In genomic region chr5:54567996-54568395, GRCh38 we compare ENCODE assay signal across 41 cellular contexts.
"Had no signal": no experiment of that assay in that cellular context is flagged by ENCODE, and none has a peak within 500 bp of the region (broad histone marks: within the 10 kb centered on the region; RNA-seq: fewer than 3 reads in every experiment).

No MANE protein-coding gene starts in this region.

- ATAC-seq: activated naive CD4-positive, alpha-beta T cell treated with anti-CD3 and anti-CD28 coated beads, Interleukin-2, amount 50 U/mL, for 72 hours; activated naive CD8-positive, alpha-beta T cell treated with anti-CD3 and anti-CD28 coated beads, Interleukin-2, amount 50 U/mL, for 24 hours; activated T-cell treated with anti-CD3 and anti-CD28 coated beads, Interleukin-2, amount 50 U/mL, for 4 hours; activated T-cell treated with anti-CD3 and anti-CD28 coated beads, Interleukin-2, amount 50 U/mL, for 72 hours; activated T-helper 17 cell treated with anti-CD3 and anti-CD28 coated beads, Interleukin-2, amount 50 U/mL, for 72 hours; body of pancreas had no signal

- H3K36me3 ChIP-seq: adrenal gland, ascending aorta, brain microvascular endothelial cell, breast epithelium, cardiac muscle cell had no signal

- H3K4me1 ChIP-seq: body of pancreas had no signal

- H3K36me3 Mint-ChIP-seq: activated naive CD4-positive, alpha-beta T cell treated with anti-CD3 and anti-CD28 coated beads, Interleukin-2, amount 10 ng/mL, durations not matched to agents 7 days and 5 days; activated naive CD4-positive, alpha-beta T cell treated with anti-CD3 and anti-CD28 coated beads, Interleukin-2, amount 50 U/mL, for 24 hours; activated naive CD4-positive, alpha-beta T cell treated with anti-CD3 and anti-CD28 coated beads, Interleukin-2, amount 50 U/mL, for 72 hours; activated naive CD8-positive, alpha-beta T cell treated with anti-CD3 and anti-CD28 coated beads for 36 hours; activated naive CD8-positive, alpha-beta T cell treated with anti-CD3 and anti-CD28 coated beads, Interleukin-2, amount 10 ng/mL, durations not matched to agents 7 days and 5 days; brain had no signal

- H3K4me1 Mint-ChIP-seq: activated naive CD4-positive, alpha-beta T cell treated with anti-CD3 and anti-CD28 coated beads, Interleukin-2, amount 10 ng/mL, durations not matched to agents 7 days and 5 days; activated naive CD4-positive, alpha-beta T cell treated with anti-CD3 and anti-CD28 coated beads, Interleukin-2, amount 50 U/mL, for 24 hours; activated naive CD8-positive, alpha-beta T cell treated with anti-CD3 and anti-CD28 coated beads for 36 hours; activated naive CD8-positive, alpha-beta T cell treated with anti-CD3 and anti-CD28 coated beads, Interleukin-2, amount 10 ng/mL, durations not matched to agents 7 days and 5 days; activated naive CD8-positive, alpha-beta T cell treated with anti-CD3 and anti-CD28 coated beads, Interleukin-2, amount 50 U/mL, for 24 hours; activated T-helper 17 cell treated with anti-CD3 and anti-CD28 coated beads, Interleukin-2, amount 50 U/mL, for 72 hours; central memory CD8-positive, alpha-beta T cell had no signal

- H3K4me3 ChIP-seq: adrenal gland, ascending aorta, body of pancreas, breast epithelium, cardiac muscle cell had no signal

- H3K27ac ChIP-seq: adrenal gland, ascending aorta, body of pancreas, brain microvascular endothelial cell, breast epithelium, cardiac muscle cell had no signal

- H3K9me3 Mint-ChIP-seq: activated naive CD4-positive, alpha-beta T cell treated with anti-CD3 and anti-CD28 coated beads for 36 hours; activated naive CD4-positive, alpha-beta T cell treated with anti-CD3 and anti-CD28 coated beads, Interleukin-2, amount 10 ng/mL, durations not matched to agents 7 days and 5 days; activated naive CD4-positive, alpha-beta T cell treated with anti-CD3 and anti-CD28 coated beads, Interleukin-2, amount 50 U/mL, for 24 hours; activated naive CD8-positive, alpha-beta T cell treated with anti-CD3 and anti-CD28 coated beads for 36 hours; activated naive CD8-positive, alpha-beta T cell treated with anti-CD3 and anti-CD28 coated beads, Interleukin-2, amount 50 U/mL, for 24 hours; activated T-cell treated with anti-CD3 and anti-CD28 coated beads, Interleukin-2, amount 50 U/mL, for 24 hours; activated T-cell treated with anti-CD3 and anti-CD28 coated beads, Interleukin-2, amount 50 U/mL, for 4 hours; activated T-cell treated with anti-CD3 and anti-CD28 coated beads, Interleukin-2, amount 50 U/mL, for 72 hours; activated T-helper 1 cell treated with anti-CD3 and anti-CD28 coated beads, Interleukin-12 subunit alpha, Interleukin-12 subunit beta, Interleukin-2, Interleukin-4 antibody, amounts not matched to agents 30 ng/mL and 10 ng/mL and 1 ng/mL, durations not matched to agents 14 hours and 24 hours and 36 hours; activated T-helper 17 cell treated with anti-CD3 and anti-CD28 coated beads, Interleukin-2, amount 50 U/mL, for 72 hours; activated T-helper 2 cell treated with anti-CD3 and anti-CD28 coated beads, Interferon-gamma antibody, Interleukin-2, Interleukin-4, amounts not matched to agents 10 μg/mL and 5 μg/mL and 100 μg/mL, durations not matched to agents 14 hours and 24 hours and 36 hours; brain; central memory CD8-positive, alpha-beta T cell had no signal

- H3K4me3 Mint-ChIP-seq: activated naive CD4-positive, alpha-beta T cell treated with anti-CD3 and anti-CD28 coated beads for 36 hours; activated naive CD4-positive, alpha-beta T cell treated with anti-CD3 and anti-CD28 coated beads, Interleukin-2, amount 10 ng/mL, durations not matched to agents 7 days and 5 days; activated naive CD4-positive, alpha-beta T cell treated with anti-CD3 and anti-CD28 coated beads, Interleukin-2, amount 50 U/mL, for 24 hours; activated naive CD8-positive, alpha-beta T cell; activated naive CD8-positive, alpha-beta T cell treated with anti-CD3 and anti-CD28 coated beads for 36 hours; activated naive CD8-positive, alpha-beta T cell treated with anti-CD3 and anti-CD28 coated beads, Interleukin-2, amount 10 ng/mL, durations not matched to agents 7 days and 5 days; activated naive CD8-positive, alpha-beta T cell treated with anti-CD3 and anti-CD28 coated beads, Interleukin-2, amount 50 U/mL, for 24 hours; activated T-cell treated with anti-CD3 and anti-CD28 coated beads, Interleukin-2, amount 50 U/mL, for 24 hours; activated T-cell treated with anti-CD3 and anti-CD28 coated beads, Interleukin-2, amount 50 U/mL, for 4 hours; activated T-cell treated with anti-CD3 and anti-CD28 coated beads, Interleukin-2, amount 50 U/mL, for 72 hours; activated T-helper 1 cell treated with anti-CD3 and anti-CD28 coated beads, Interleukin-12 subunit alpha, Interleukin-12 subunit beta, Interleukin-2, Interleukin-4 antibody, amounts not matched to agents 30 ng/mL and 10 ng/mL and 1 ng/mL, durations not matched to agents 14 hours and 24 hours and 36 hours; activated T-helper 17 cell treated with anti-CD3 and anti-CD28 coated beads, Interleukin-2, amount 50 U/mL, for 72 hours; brain; central memory CD8-positive, alpha-beta T cell had no signal

- FAIRE-seq: astrocyte, bronchial epithelial cell had no signal

- H3K9me3 ChIP-seq: adrenal gland, ascending aorta, body of pancreas, breast epithelium had no signal

- H3K27me3 ChIP-seq: adrenal gland, ascending aorta, body of pancreas, brain microvascular endothelial cell, breast epithelium, cardiac muscle cell had no signal

- H3K27ac Mint-ChIP-seq: activated naive CD4-positive, alpha-beta T cell treated with anti-CD3 and anti-CD28 coated beads for 36 hours; activated naive CD4-positive, alpha-beta T cell treated with anti-CD3 and anti-CD28 coated beads, Interleukin-2, amount 10 ng/mL, durations not matched to agents 7 days and 5 days; activated naive CD4-positive, alpha-beta T cell treated with anti-CD3 and anti-CD28 coated beads, Interleukin-2, amount 50 U/mL, for 24 hours; activated naive CD4-positive, alpha-beta T cell treated with anti-CD3 and anti-CD28 coated beads, Interleukin-2, amount 50 U/mL, for 72 hours; activated naive CD8-positive, alpha-beta T cell; activated naive CD8-positive, alpha-beta T cell treated with anti-CD3 and anti-CD28 coated beads for 36 hours; activated naive CD8-positive, alpha-beta T cell treated with anti-CD3 and anti-CD28 coated beads, Interleukin-2, amount 10 ng/mL, durations not matched to agents 7 days and 5 days; activated naive CD8-positive, alpha-beta T cell treated with anti-CD3 and anti-CD28 coated beads, Interleukin-2, amount 50 U/mL, for 24 hours; activated T-cell treated with anti-CD3 and anti-CD28 coated beads, Interleukin-2, amount 50 U/mL, for 24 hours; activated T-cell treated with anti-CD3 and anti-CD28 coated beads, Interleukin-2, amount 50 U/mL, for 72 hours; activated T-helper 17 cell treated with anti-CD3 and anti-CD28 coated beads, Interleukin-2, amount 50 U/mL, for 72 hours; activated T-helper 2 cell treated with anti-CD3 and anti-CD28 coated beads, Interferon-gamma antibody, Interleukin-2, Interleukin-4, amounts not matched to agents 10 μg/mL and 5 μg/mL and 100 μg/mL, durations not matched to agents 14 hours and 24 hours and 36 hours; brain had no signal

- DNase-seq: activated effector memory CD4-positive, alpha-beta T cell treated with anti-CD3 and anti-CD28 coated beads, Interleukin-2, amount 50 U/mL, for 16 hours; activated effector memory CD4-positive, alpha-beta T cell treated with Interleukin-2 at 50 U/mL for 16 hours; activated gamma-delta T cell; activated gamma-delta T cell treated with Interleukin-2 at 50 U/mL for 16 hours; activated naive CD4-positive, alpha-beta T cell; activated naive CD4-positive, alpha-beta T cell treated with anti-CD3 and anti-CD28 coated beads for 36 hours; activated naive CD4-positive, alpha-beta T cell treated with anti-CD3 and anti-CD28 coated beads, Interleukin-2, amount 10 ng/mL, durations not matched to agents 7 days and 5 days; activated naive CD4-positive, alpha-beta T cell treated with anti-CD3 and anti-CD28 coated beads, Interleukin-2, amount 50 U/mL, for 16 hours; activated naive CD4-positive, alpha-beta T cell treated with Interleukin-2 at 50 U/mL for 16 hours; activated naive CD8-positive, alpha-beta T cell treated with anti-CD3 and anti-CD28 coated beads for 36 hours; activated naive CD8-positive, alpha-beta T cell treated with anti-CD3 and anti-CD28 coated beads, Interleukin-2, amount 10 ng/mL, durations not matched to agents 7 days and 5 days; activated naive CD8-positive, alpha-beta T cell treated with anti-CD3 and anti-CD28 coated beads, Interleukin-2, amount 50 U/mL, for 24 hours; activated T-cell treated with anti-CD3 and anti-CD28 coated beads for 4 hours; activated T-cell treated with anti-CD3 and anti-CD28 coated beads, Interleukin-2, amount 50 U/mL, for 1 hour; activated T-cell treated with anti-CD3 and anti-CD28 coated beads, Interleukin-2, amount 50 U/mL, for 24 hours; activated T-cell treated with anti-CD3 and anti-CD28 coated beads, Interleukin-2, amount 50 U/mL, for 4 hours; activated T-cell treated with anti-CD3 and anti-CD28 coated beads, Interleukin-2, amount 50 U/mL, for 48 hours; activated T-cell treated with anti-CD3 and anti-CD28 coated beads, Interleukin-2, amount 50 U/mL, for 72 hours; adrenal gland; amniotic stem cell; amygdala; anterior cingulate cortex; aorta; body of pancreas; brain microvascular endothelial cell; caudate nucleus; central memory CD4-positive, alpha-beta T cell; cerebellar nuclear complex had no signal

- H3K27me3 Mint-ChIP-seq: activated naive CD4-positive, alpha-beta T cell treated with anti-CD3 and anti-CD28 coated beads, Interleukin-2, amount 50 U/mL, for 24 hours; activated naive CD8-positive, alpha-beta T cell; activated naive CD8-positive, alpha-beta T cell treated with anti-CD3 and anti-CD28 coated beads for 36 hours; activated naive CD8-positive, alpha-beta T cell treated with anti-CD3 and anti-CD28 coated beads, Interleukin-2, amount 10 ng/mL, durations not matched to agents 7 days and 5 days; activated naive CD8-positive, alpha-beta T cell treated with anti-CD3 and anti-CD28 coated beads, Interleukin-2, amount 50 U/mL, for 24 hours; activated T-cell treated with anti-CD3 and anti-CD28 coated beads, Interleukin-2, amount 50 U/mL, for 24 hours; activated T-helper 17 cell treated with anti-CD3 and anti-CD28 coated beads, Interleukin-2, amount 50 U/mL, for 72 hours; brain; central memory CD8-positive, alpha-beta T cell had no signal
